ENCODE assay signal across 8 cellular contexts in genomic region chr14:63632932-63633514, GRCh38. TPM values are rescaled to one million over a fixed set of nuclear protein-coding genes. Genes with fewer than 3 reads are reported as not detected.
DNase-seq lines count a peak whose midpoint lies in the region; ATAC-seq and TF ChIP-seq lines count a peak whose summit lies in the region.

No MANE protein-coding gene starts in this region.

- no peaks in the 10 kb centered on the region for H3K9me3 Mint-ChIP-seq in effector memory CD8-positive, alpha-beta T cell
- peaks cover 30% of the 10 kb centered on the region for H3K9me3 Mint-ChIP-seq in activated T-helper 2 cell treated with anti-CD3 and anti-CD28 coated beads, Interferon-gamma antibody, Interleukin-2, Interleukin-4, amounts not matched to agents 10 μg/mL and 5 μg/mL and 100 μg/mL, durations not matched to agents 14 hours and 24 hours and 36 hours

- intact Hi-C loops in activated T-helper 2 cell treated with anti-CD3 and anti-CD28 coated beads, Interferon-gamma antibody, Interleukin-2, Interleukin-4, amounts not matched to agents 10 μg/mL and 5 μg/mL and 100 μg/mL, durations not matched to agents 14 hours and 24 hours and 36 hours (cut with micrococcal nuclease) = loop anchor here (1.0 kb wide), 1 partner anchor 137 kb away; no protein-coding TSS in a partner anchor

- peak; percentile 58 for TF ChIP-seq CTCF in BJ (IDR thresholded peaks at IDR 0.05; ENCODE audit: insufficient read depth, low read depth, low read length)

- no peak overlapping the region for H3K27ac Mint-ChIP-seq in effector memory CD8-positive, alpha-beta T cell
- no peak overlapping the region for H3K27ac Mint-ChIP-seq in activated T-helper 2 cell treated with anti-CD3 and anti-CD28 coated beads, Interferon-gamma antibody, Interleukin-2, Interleukin-4, amounts not matched to agents 10 μg/mL and 5 μg/mL and 100 μg/mL, durations not matched to agents 14 hours and 24 hours and 36 hours

- DNase-seq in BJ (ENCODE audit: low read depth) (no peak), NCI-H446 treated with DMSO at 0.1 percent for 48 hours (lab: John Stamatoyannopoulos, UW) (peak; percentile 7), renal cortical epithelial cell (ENCODE audit: low read depth) (peak; percentile 36)
- peak in 1 of 3 experiments; percentile 12 for DNase-seq in effector memory CD8-positive, alpha-beta T cell
- no peak for DNase-seq in activated T-helper 2 cell treated with anti-CD3 and anti-CD28 coated beads, Interferon-gamma antibody, Interleukin-2, Interleukin-4, amounts not matched to agents 10 μg/mL and 5 μg/mL and 100 μg/mL, durations not matched to agents 14 hours and 24 hours and 36 hours (ENCODE audit: low spot score)

- no peaks in the 10 kb centered on the region for H3K27me3 ChIP-seq in BJ (ENCODE audit: control insufficient read depth, insufficient read depth, low read length)

- CTCF ChIA-PET in BJ (lab: Yijun Ruan, JAX) = interaction anchor here (1.0 to 4.0 kb wide), 8 partner anchors 9 to 144 kb away, joined by 3 to 30 read pairs (median 4); partner anchors contain the start of gene WDR89

- H3K4me1 Mint-ChIP-seq in effector memory CD8-positive, alpha-beta T cell (ENCODE audit: low read depth in 2 of 2) = peaks cover 11 to 26% of the 10 kb centered on the region in 2 donors
- peaks cover 20% of the 10 kb centered on the region for H3K4me1 Mint-ChIP-seq in activated T-helper 2 cell treated with anti-CD3 and anti-CD28 coated beads, Interferon-gamma antibody, Interleukin-2, Interleukin-4, amounts not matched to agents 10 μg/mL and 5 μg/mL and 100 μg/mL, durations not matched to agents 14 hours and 24 hours and 36 hours (ENCODE audit: low read depth)

- peaks cover 22% of the 10 kb centered on the region for H3K36me3 Mint-ChIP-seq in effector memory CD8-positive, alpha-beta T cell (ENCODE audit: insufficient read depth)
- peaks cover 42% of the 10 kb centered on the region for H3K36me3 Mint-ChIP-seq in activated T-helper 2 cell treated with anti-CD3 and anti-CD28 coated beads, Interferon-gamma antibody, Interleukin-2, Interleukin-4, amounts not matched to agents 10 μg/mL and 5 μg/mL and 100 μg/mL, durations not matched to agents 14 hours and 24 hours and 36 hours (ENCODE audit: low read depth)

- POLR2A ChIA-PET in BJ (lab: Charles Lee) = no interaction called here

- H3K4me3 Mint-ChIP-seq in effector memory CD8-positive, alpha-beta T cell = no peak overlapping the region
- H3K4me3 Mint-ChIP-seq in activated T-helper 2 cell treated with anti-CD3 and anti-CD28 coated beads, Interferon-gamma antibody, Interleukin-2, Interleukin-4, amounts not matched to agents 10 μg/mL and 5 μg/mL and 100 μg/mL, durations not matched to agents 14 hours and 24 hours and 36 hours (ENCODE audit: low read depth) = no peak overlapping the region

- ATAC-seq in GM18511 (IDR thresholded peaks at IDR 0.05; ENCODE audit: unreplicated experiment) (peak; percentile 57), GM18867 (IDR thresholded peaks at IDR 0.05; ENCODE audit: unreplicated experiment) (no peak), HG02970 (IDR thresholded peaks at IDR 0.05; ENCODE audit: low FRiP score, unreplicated experiment) (no peak)
- peak; percentile 91 for ATAC-seq in effector memory CD8-positive, alpha-beta T cell (replicated peaks)

- H3K4me3 ChIP-seq in BJ (ENCODE audit: low read depth, low read length) = no peak overlapping the region

- no peaks in the 10 kb centered on the region for H3K27me3 Mint-ChIP-seq in effector memory CD8-positive, alpha-beta T cell
- H3K27me3 Mint-ChIP-seq in activated T-helper 2 cell treated with anti-CD3 and anti-CD28 coated beads, Interferon-gamma antibody, Interleukin-2, Interleukin-4, amounts not matched to agents 10 μg/mL and 5 μg/mL and 100 μg/mL, durations not matched to agents 14 hours and 24 hours and 36 hours (ENCODE audit: low read depth) = no peaks in the 10 kb centered on the region

- H3K36me3 ChIP-seq in BJ (ENCODE audit: control insufficient read depth, insufficient read depth, low read length) = no peaks in the 10 kb centered on the region

RNA-seq across cellular contexts. Expression of gene WDR89, which starts 8.6 kb away (rescaled TPM):
- polyA plus RNA-seq in BJ (2011; rRNA removed) = 2.0 and 5.6 TPM in 2 replicates
- 3.1 and 3.2 TPM in 2 replicates for polyA minus RNA-seq in BJ (2011; rRNA and poly(A)+ RNA removed)
- total RNA-seq in renal cortical epithelial cell = 21.4 and 26.0 TPM in 2 replicates
- total RNA-seq in activated T-helper 2 cell treated with anti-CD3 and anti-CD28 coated beads, Interferon-gamma antibody, Interleukin-2, Interleukin-4, amounts not matched to agents 10 μg/mL and 5 μg/mL and 100 μg/mL, durations not matched to agents 14 hours and 24 hours and 36 hours = 25.5 and 25.9 TPM in 2 replicates

Comparison
In these comparisons a context has a peak if more than half of its experiments do, and no peak if none do; other contexts are left out.
1. DNase-seq: peak in NCI-H446 treated with DMSO at 0.1 percent for 48 hours (single experiment) and renal cortical epithelial cell (single experiment); none in BJ (single experiment) and activated T-helper 2 cell treated with anti-CD3 and anti-CD28 coated beads, Interferon-gamma antibody, Interleukin-2, Interleukin-4, amounts not matched to agents 10 μg/mL and 5 μg/mL and 100 μg/mL, durations not matched to agents 14 hours and 24 hours and 36 hours (single experiment).
2. ATAC-seq: peak in GM18511 (single experiment) and effector memory CD8-positive, alpha-beta T cell (single experiment); none in GM18867 (single experiment) and HG02970 (single experiment).